Comparison of ENCODE assay signal across 8 cellular contexts in the genomic region with DNA sequence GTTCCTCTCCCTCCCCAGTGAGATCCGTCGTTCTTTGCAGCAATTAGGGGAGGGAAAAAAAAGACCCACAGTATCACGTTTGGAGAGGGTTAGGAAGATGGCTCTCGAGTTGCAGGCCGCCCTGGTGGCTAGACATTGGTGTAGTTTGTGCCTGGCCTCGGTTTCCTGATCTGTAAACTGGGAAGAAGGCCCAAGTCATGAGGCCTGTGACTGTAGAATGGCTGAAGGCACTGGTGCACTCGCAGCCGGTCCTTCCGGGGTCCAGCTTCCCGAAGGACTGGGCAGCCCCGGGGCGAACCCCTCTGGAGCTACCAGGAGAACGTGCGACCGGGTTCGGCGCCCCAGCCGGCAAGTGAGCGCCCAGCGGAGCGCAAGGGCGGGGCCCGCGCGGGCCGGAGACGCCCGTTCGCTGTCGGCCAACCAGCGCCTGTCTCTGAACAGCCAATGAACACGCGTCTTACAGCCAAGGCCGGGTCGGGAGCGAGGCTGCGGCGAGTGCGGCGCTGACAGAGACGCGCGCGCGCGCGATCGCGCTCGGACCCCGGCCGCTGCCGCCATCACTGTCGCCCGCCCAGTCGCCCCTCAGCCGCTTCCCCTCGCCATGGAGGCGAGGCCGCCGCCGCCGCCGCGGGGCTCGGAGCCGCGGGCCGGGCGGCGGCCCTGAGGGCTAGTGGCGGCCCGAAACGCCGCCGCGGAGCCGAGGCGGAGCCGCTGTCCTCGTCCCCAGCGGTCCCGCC. TPM values are rescaled to one million over a fixed set of nuclear protein-coding genes. Genes with fewer than 3 reads are reported as not detected.
DNase-seq lines count a peak whose midpoint lies in the region; ATAC-seq and TF ChIP-seq lines count a peak whose summit lies in the region.

A gene with protein sequence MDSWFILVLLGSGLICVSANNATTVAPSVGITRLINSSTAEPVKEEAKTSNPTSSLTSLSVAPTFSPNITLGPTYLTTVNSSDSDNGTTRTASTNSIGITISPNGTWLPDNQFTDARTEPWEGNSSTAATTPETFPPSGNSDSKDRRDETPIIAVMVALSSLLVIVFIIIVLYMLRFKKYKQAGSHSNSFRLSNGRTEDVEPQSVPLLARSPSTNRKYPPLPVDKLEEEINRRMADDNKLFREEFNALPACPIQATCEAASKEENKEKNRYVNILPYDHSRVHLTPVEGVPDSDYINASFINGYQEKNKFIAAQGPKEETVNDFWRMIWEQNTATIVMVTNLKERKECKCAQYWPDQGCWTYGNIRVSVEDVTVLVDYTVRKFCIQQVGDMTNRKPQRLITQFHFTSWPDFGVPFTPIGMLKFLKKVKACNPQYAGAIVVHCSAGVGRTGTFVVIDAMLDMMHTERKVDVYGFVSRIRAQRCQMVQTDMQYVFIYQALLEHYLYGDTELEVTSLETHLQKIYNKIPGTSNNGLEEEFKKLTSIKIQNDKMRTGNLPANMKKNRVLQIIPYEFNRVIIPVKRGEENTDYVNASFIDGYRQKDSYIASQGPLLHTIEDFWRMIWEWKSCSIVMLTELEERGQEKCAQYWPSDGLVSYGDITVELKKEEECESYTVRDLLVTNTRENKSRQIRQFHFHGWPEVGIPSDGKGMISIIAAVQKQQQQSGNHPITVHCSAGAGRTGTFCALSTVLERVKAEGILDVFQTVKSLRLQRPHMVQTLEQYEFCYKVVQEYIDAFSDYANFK (plus strand): TSS at position 472 of the 737 bp plus-strand sequence. CDS start 90,797 bp downstream, outside the sequence.

- H3K4me3 ChIP-seq in upper lobe of right lung, result peak within 1 kb of the TSS; percentile 76

- ATAC-seq in HG02852 (IDR thresholded peaks at IDR 0.05; ENCODE audit: unreplicated experiment), result peak; percentile 88
- peak; percentile 97 to 98 for ATAC-seq in left cardiac atrium
- ATAC-seq in upper lobe of right lung, result peak; percentile 97

- peak within 1 kb of the TSS; percentile 83 for H3K27ac ChIP-seq in upper lobe of right lung

- DNase-seq in GM13977 (ENCODE audit: low spot score) (peak; percentile 97), NCI-H146 (lab: John Stamatoyannopoulos, UW) (peak; percentile 95), amniotic epithelial cell (ENCODE audit: low read depth) (peak; percentile 81), left cardiac atrium (peak; percentile 95), progenitor cell of endocrine pancreas (ENCODE audit: low spot score, unreplicated experiment) (peak; percentile 85), upper lobe of right lung (peak; percentile 96)

- H3K27me3 ChIP-seq in upper lobe of right lung, result no peaks in the 10 kb centered on the region

- peak within 1 kb of the TSS; percentile 94 for H3K4me3 Mint-ChIP-seq in progenitor cell of endocrine pancreas (ENCODE audit: low read depth)

- H3K27me3 Mint-ChIP-seq in progenitor cell of endocrine pancreas, result peaks cover 38% of the 10 kb centered on the region

- in situ Hi-C loops in GM13977 (cut with MboI; ENCODE audit: low pct_unique_long_range_greater_than_20kb, low sequenced_read_pairs, unreplicated experiment), result loop anchor here (10.0 kb wide), 1 partner anchor 102 kb away; no protein-coding TSS in a partner anchor

- no peaks in the 10 kb centered on the region for H3K9me3 Mint-ChIP-seq in progenitor cell of endocrine pancreas (ENCODE audit: low read depth)

- peak within 1 kb of the TSS; percentile 90 for H3K27ac Mint-ChIP-seq in progenitor cell of endocrine pancreas

- intact Hi-C loops in T-helper 1 cell treated with Interleukin-12 subunit alpha and Interleukin-12 subunit beta and Interleukin-4 antibody, amounts not matched to agents 30 ng/mL and 1 ng/mL, for 36 hours (cut with micrococcal nuclease), result loop anchor here (1.0 to 5.0 kb wide), 10 partner anchors 20 to 401 kb away; partner anchors contain the start of genes NOP56, PCED1A, SNRPB and VPS16
- intact Hi-C loops in left cardiac atrium (cut with DNase I) (no loop called here), upper lobe of right lung (cut with DNase I) (no loop called here)

- no peak for TF ChIP-seq CTCF in GM13977 (IDR thresholded peaks at IDR 0.05; ENCODE audit: extremely low read depth, insufficient read depth, missing control alignments)
- no peak for TF ChIP-seq CTCF in progenitor cell of endocrine pancreas (IDR thresholded peaks at IDR 0.05; ENCODE audit: unreplicated experiment)
- TF ChIP-seq CTCF in upper lobe of right lung (IDR thresholded peaks at IDR 0.05), result no peak

- H3K36me3 Mint-ChIP-seq in progenitor cell of endocrine pancreas (ENCODE audit: insufficient read depth), result peaks cover 3% of the 10 kb centered on the region

- peaks cover 31% of the 10 kb centered on the region for H3K4me1 ChIP-seq in upper lobe of right lung

- H3K36me3 ChIP-seq in upper lobe of right lung, result no peaks in the 10 kb centered on the region

- no peaks in the 10 kb centered on the region for H3K9me3 ChIP-seq in upper lobe of right lung

- peaks cover 18% of the 10 kb centered on the region for H3K4me1 Mint-ChIP-seq in progenitor cell of endocrine pancreas (ENCODE audit: low read depth)

RNA-seq across cellular contexts. Expression of the gene that starts here (rescaled TPM):
- 67.0 and 68.5 TPM in 2 replicates for total RNA-seq in T-helper 1 cell treated with Interleukin-12 subunit alpha and Interleukin-12 subunit beta and Interleukin-4 antibody, amounts not matched to agents 30 ng/mL and 1 ng/mL, for 36 hours
- total RNA-seq in left cardiac atrium, result 10 to 100 TPM; 35.4 to 38.6 TPM
- 71.7 and 73.2 TPM in 2 replicates for total RNA-seq in progenitor cell of endocrine pancreas
- total RNA-seq in upper lobe of right lung, result 69.6 TPM

Comparison
In these comparisons a context has a peak if more than half of its experiments do, and no peak if none do; other contexts are left out.
1. Peak in every context shown above with its lines: DNase-seq, ATAC-seq, H3K4me3 ChIP-seq and H3K27ac ChIP-seq.